10 cellular contexts compared by ENCODE assay signal in the genomic region with DNA sequence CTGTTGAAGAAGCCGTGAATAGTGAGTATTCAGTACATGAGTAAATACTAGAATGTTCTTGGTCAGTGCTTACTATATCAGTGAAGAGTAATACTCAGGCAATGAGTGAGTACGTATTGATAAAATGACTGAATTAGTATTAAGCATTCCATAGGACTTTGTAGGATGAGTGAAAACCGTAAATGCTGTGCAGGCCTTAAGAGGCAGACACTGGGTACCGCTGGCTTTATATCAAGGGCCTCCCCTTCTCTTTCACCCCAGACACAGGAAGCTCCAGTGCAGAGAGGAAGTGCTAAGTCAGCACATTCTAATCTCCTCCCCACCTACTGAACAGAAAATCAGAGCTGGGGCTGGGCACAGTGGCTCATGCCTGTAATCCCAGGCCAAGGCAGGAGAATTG. TPM values are rescaled to one million over a fixed set of nuclear protein-coding genes. Genes with fewer than 3 reads are reported as not detected.
DNase-seq lines count a peak whose midpoint lies in the region; ATAC-seq, FAIRE-seq and TF ChIP-seq lines count a peak whose summit lies in the region.
"Had no signal": no experiment of that assay in that cellular context is flagged by ENCODE, and none has a peak within 500 bp of the region (broad histone marks: within the 10 kb centered on the region; RNA-seq: fewer than 3 reads in every experiment).

No MANE protein-coding gene starts in this region.

- FAIRE-seq in endothelial cell of umbilical vein (lab: Jason Lieb, UNC) (peak; percentile 70), kidney (lab: Jason Lieb, UNC) (no peak)

- TF ChIP-seq POLR2A in endothelial cell of umbilical vein (IDR thresholded peaks at IDR 0.05; ENCODE audit: low read depth, low read length) = no peak

- H3K9ac ChIP-seq in endothelial cell of umbilical vein (replicated peaks; ENCODE audit: extremely low read depth, insufficient read depth, low read length) (no peak overlapping the region), kidney (ENCODE audit: low read length in 2 of 2) (no peak overlapping the region)

- no peak overlapping the region for H2AFZ ChIP-seq in endothelial cell of umbilical vein (ENCODE audit: low read depth, low read length)

- BruUV-seq in endothelial cell of umbilical vein (replicated peaks; lab: Mats Ljungman, UMichigan) = no TSS peak

- CTCF ChIA-PET in endothelial cell of umbilical vein (lab: Charles Lee) = interaction anchor here (1.1 kb wide), 1 partner anchor 14 kb away, joined by 3 read pairs; no protein-coding TSS in a partner anchor

- dilution Hi-C loops in endothelial cell of umbilical vein (cut with MboI; ENCODE audit: extremely low pct_ligation_motif_present, low sequenced_read_pairs) = no loop called here

- H3K9me3 ChIP-seq in endothelial cell of umbilical vein (replicated peaks; ENCODE audit: control insufficient read depth, insufficient read depth, low read length) = no peaks in the 10 kb centered on the region
- no peaks in the 10 kb centered on the region for H3K9me3 ChIP-seq in kidney (ENCODE audit: control insufficient read depth in 1 of 2, low read length in 2 of 2)

- no peaks in the 10 kb centered on the region for H3K27me3 ChIP-seq in endothelial cell of umbilical vein (ENCODE audit: control insufficient read depth in 2 of 2, insufficient read depth in 2 of 2, low read length in 2 of 2)

- H3K79me2 ChIP-seq in endothelial cell of umbilical vein (ENCODE audit: control insufficient read depth, insufficient read depth, low read length) = no peaks in the 10 kb centered on the region

- in situ Hi-C loops in KBM-7 (cut with MboI; ENCODE audit: low pct_unique_long_range_greater_than_20kb, low sequenced_read_pairs) = no loop called here

- H4K20me1 ChIP-seq in endothelial cell of umbilical vein (replicated peaks; ENCODE audit: control insufficient read depth, extremely low read depth, insufficient read depth, low read length) = no peaks in the 10 kb centered on the region

- TF ChIP-seq CTCF in endothelial cell of umbilical vein (IDR thresholded peaks at IDR 0.05; ENCODE audit: extremely low read depth in 1 of 2, insufficient read depth in 1 of 2, low read depth in 1 of 2, low read length in 2 of 2) = no peak
- no peak for TF ChIP-seq CTCF in kidney (IDR thresholded peaks at IDR 0.05; ENCODE audit: borderline replicate concordance, extremely low read depth, insufficient read depth)

- POLR2A ChIA-PET in endothelial cell of umbilical vein (lab: Charles Lee) = no interaction called here

- no peak for ATAC-seq in GM19467 (IDR thresholded peaks at IDR 0.05; ENCODE audit: unreplicated experiment)

- H3K4me1 ChIP-seq in endothelial cell of umbilical vein (ENCODE audit: control insufficient read depth, extremely low read depth, insufficient read depth, low read length) = no peaks in the 10 kb centered on the region
- peaks cover 0 to 1% of the 10 kb centered on the region in 2 donors for H3K4me1 ChIP-seq in kidney (ENCODE audit: control insufficient read depth in 1 of 2, insufficient read depth in 1 of 2, low read depth in 1 of 2, low read length in 2 of 2)

- no peaks in the 10 kb centered on the region for H3K9me1 ChIP-seq in endothelial cell of umbilical vein (replicated peaks; ENCODE audit: control insufficient read depth, extremely low read depth, insufficient read depth, low read length)

- peak; percentile 18 for DNase-seq in KBM-7
- DNase-seq in activated CD4-positive, alpha-beta T cell treated with anti-CD3 and anti-CD28 coated beads, Interleukin-2, amount 50 U/mL, for 4 hours = peak; percentile 11 to 15
- DNase-seq in endothelial cell of umbilical vein (ENCODE audit: low read depth, low spot score) = peak; percentile 24
- DNase-seq in stimulated activated CD4-positive, alpha-beta T cell treated with anti-CD3 and anti-CD28 coated beads, Interleukin-4, amount 100 ng/mL, for 24 hours = peak; percentile 56
- DNase-seq in DMS114 treated with DMSO at 0.1 percent for 48 hours (lab: John Stamatoyannopoulos, UW; ENCODE audit: unreplicated experiment) = no peak
- no peak for DNase-seq in 8988T
- DNase-seq in kidney = no peak
- DNase-seq: cerebellar nuclear complex, NCI-H1048 had no signal

- H3K27ac ChIP-seq in endothelial cell of umbilical vein (ENCODE audit: insufficient read depth, low read depth, low read length) (no peak overlapping the region), kidney (ENCODE audit: low read depth in 2 of 2, low read length in 2 of 2) (no peak overlapping the region)

- intact Hi-C loops in endothelial cell of umbilical vein (cut with micrococcal nuclease) = no loop called here
- intact Hi-C loops in kidney (cut with DNase I) = no loop called here

- peaks cover 9 to 45% of the 10 kb centered on the region in 2 experiments for H3K36me3 ChIP-seq in endothelial cell of umbilical vein (ENCODE audit: control insufficient read depth in 2 of 2, extremely low read depth in 1 of 2, insufficient read depth in 2 of 2, low read length in 2 of 2)
- peaks cover 27 to 51% of the 10 kb centered on the region in 2 donors for H3K36me3 ChIP-seq in kidney (ENCODE audit: control insufficient read depth in 1 of 2, insufficient read depth in 2 of 2, low read length in 2 of 2)

- H3K4me2 ChIP-seq in endothelial cell of umbilical vein (ENCODE audit: insufficient read depth, low read length) = no peak overlapping the region

- H3K4me3 ChIP-seq in endothelial cell of umbilical vein (replicated peaks in 1 of 3; ENCODE audit: insufficient read depth in 1 of 3, low read depth in 1 of 3, low read length in 3 of 3) (no peak overlapping the region), kidney (ENCODE audit: low read length in 2 of 2) (no peak overlapping the region)

TF ChIP-seq in endothelial cell of umbilical vein, 7 proteins besides CTCF, POLR2A, EP300 and RAD21:
- TF ChIP-seq JUN (IDR thresholded peaks at IDR 0.05; ENCODE audit: borderline replicate concordance, insufficient read depth, insufficient read length, low read depth) (no peak), EZH2 (IDR thresholded peaks at IDR 0.05; ENCODE audit: borderline replicate concordance, low read depth, low read length, severe bottlenecking) (no peak), MYC (IDR thresholded peaks at IDR 0.05; ENCODE audit: low read depth, low read length) (no peak), GATA2 (IDR thresholded peaks at IDR 0.05; ENCODE audit: insufficient read depth, insufficient read length, low read depth, low read length) (no peak), FOS (IDR thresholded peaks at IDR 0.05; ENCODE audit: borderline replicate concordance, insufficient read depth, low read length) (no peak), MAX (IDR thresholded peaks at IDR 0.05; ENCODE audit: insufficient read depth, insufficient read length) (no peak), POLR2AphosphoS5 (IDR thresholded peaks at IDR 0.05; ENCODE audit: insufficient read depth, low read depth, low read length) (no peak)

RNA-seq across cellular contexts. Expression of gene POFUT1, which starts 24.2 kb away (rescaled TPM):
- 48.1 and 51.4 TPM in 2 replicates for total RNA-seq in endothelial cell of umbilical vein
- 29.0 and 30.9 TPM in 2 replicates for polyA plus RNA-seq in endothelial cell of umbilical vein
- polyA plus RNA-seq in endothelial cell of umbilical vein (2011; cell fraction: cytosol; rRNA removed) = 35.4 and 35.7 TPM in 2 replicates
- 21.0 and 23.0 TPM in 2 replicates for polyA plus RNA-seq in endothelial cell of umbilical vein (2011; cell fraction: nucleus; rRNA removed)
- 39.6 and 45.7 TPM in 2 replicates for polyA plus RNA-seq in endothelial cell of umbilical vein (2012)
- polyA minus RNA-seq in endothelial cell of umbilical vein = 39.5 and 43.7 TPM in 2 replicates
- polyA minus RNA-seq in endothelial cell of umbilical vein (2011; cell fraction: cytosol; rRNA and poly(A)+ RNA removed) = 20.0 TPM
- 13.8 and 18.7 TPM in 2 replicates for polyA minus RNA-seq in endothelial cell of umbilical vein (2011; cell fraction: nucleus; rRNA and poly(A)+ RNA removed)
- total RNA-seq in kidney = 36.7 TPM
- 16.7 TPM for polyA plus RNA-seq in kidney (ENCODE audit: insufficient read depth, low read depth, low replicate concordance)

RNA-seq across cellular contexts. Expression of gene PLAGL2, which starts 24.3 kb away (rescaled TPM):
- total RNA-seq in endothelial cell of umbilical vein = 14.6 and 15.2 TPM in 2 replicates
- polyA plus RNA-seq in endothelial cell of umbilical vein = 7.0 and 8.2 TPM in 2 replicates
- polyA plus RNA-seq in endothelial cell of umbilical vein (2011; cell fraction: cytosol; rRNA removed) = 7.1 and 7.7 TPM in 2 replicates
- 6.1 and 7.6 TPM in 2 replicates for polyA plus RNA-seq in endothelial cell of umbilical vein (2011; cell fraction: nucleus; rRNA removed)
- 8.7 and 9.1 TPM in 2 replicates for polyA plus RNA-seq in endothelial cell of umbilical vein (2012)
- polyA minus RNA-seq in endothelial cell of umbilical vein = 11.0 and 11.8 TPM in 2 replicates
- 8.2 TPM for polyA minus RNA-seq in endothelial cell of umbilical vein (2011; cell fraction: cytosol; rRNA and poly(A)+ RNA removed)
- 6.7 and 7.4 TPM in 2 replicates for polyA minus RNA-seq in endothelial cell of umbilical vein (2011; cell fraction: nucleus; rRNA and poly(A)+ RNA removed)
- 9.2 TPM for total RNA-seq in kidney
- 3.8 TPM for polyA plus RNA-seq in kidney (ENCODE audit: insufficient read depth, low read depth, low replicate concordance)

RNA-seq across cellular contexts. Expression of gene KIF3B, which starts 45.6 kb away (rescaled TPM):
- total RNA-seq in endothelial cell of umbilical vein = 25.1 and 26.3 TPM in 2 replicates
- polyA plus RNA-seq in endothelial cell of umbilical vein = 11.2 and 14.5 TPM in 2 replicates
- polyA plus RNA-seq in endothelial cell of umbilical vein (2011; cell fraction: cytosol; rRNA removed) = 18.8 and 19.0 TPM in 2 replicates
- 12.7 and 13.3 TPM in 2 replicates for polyA plus RNA-seq in endothelial cell of umbilical vein (2011; cell fraction: nucleus; rRNA removed)
- 20.7 and 28.9 TPM in 2 replicates for polyA plus RNA-seq in endothelial cell of umbilical vein (2012)
- 27.4 and 27.8 TPM in 2 replicates for polyA minus RNA-seq in endothelial cell of umbilical vein
- 14.6 TPM for polyA minus RNA-seq in endothelial cell of umbilical vein (2011; cell fraction: cytosol; rRNA and poly(A)+ RNA removed)
- 8.6 and 13.1 TPM in 2 replicates for polyA minus RNA-seq in endothelial cell of umbilical vein (2011; cell fraction: nucleus; rRNA and poly(A)+ RNA removed)
- total RNA-seq in kidney = 62.2 TPM
- 31.6 TPM for polyA plus RNA-seq in kidney (ENCODE audit: insufficient read depth, low read depth, low replicate concordance)

Comparison
In these comparisons a context has a peak if more than half of its experiments do, and no peak if none do; other contexts are left out.
1. DNase-seq: peak in KBM-7 (single experiment), activated CD4-positive, alpha-beta T cell treated with anti-CD3 and anti-CD28 coated beads, Interleukin-2, amount 50 U/mL, for 4 hours (2 of 2), endothelial cell of umbilical vein (single experiment) and stimulated activated CD4-positive, alpha-beta T cell treated with anti-CD3 and anti-CD28 coated beads, Interleukin-4, amount 100 ng/mL, for 24 hours (single experiment); none in DMS114 treated with DMSO at 0.1 percent for 48 hours (single experiment), 8988T (single experiment) and kidney (single experiment).